8 cellular contexts compared by ENCODE assay signal in genomic region chr1:70164350-70164749, GRCh38.
"Had no signal": no experiment of that assay in that cellular context is flagged by ENCODE, and none has a peak within 500 bp of the region (broad histone marks: within the 10 kb centered on the region; RNA-seq: fewer than 3 reads in every experiment).

No MANE protein-coding gene starts in this region.

- H3K4me3 ChIP-seq: GM23338 had no signal

- H3K9me3 Mint-ChIP-seq: GM23338, H9 had no signal

- H3K4me3 Mint-ChIP-seq: GM23338, H9, IgD-negative memory B cell had no signal

- H3K27ac Mint-ChIP-seq: GM23338, H9 had no signal

- H2AFZ ChIP-seq: GM23338 had no signal

- DNase-seq: H9, HCEC 1CT, Kasumi-1, KBM-7 had no signal

- H3K4me1 Mint-ChIP-seq: IgD-negative memory B cell had no signal

- H3K4me2 ChIP-seq: GM23338 had no signal

- H3K27ac ChIP-seq: HL-60 had no signal

- H3K27me3 Mint-ChIP-seq: IgD-negative memory B cell had no signal

- ATAC-seq: HepG2 had no signal
